Comparison of ENCODE assay signal across 26 cellular contexts in genomic region chr5:34574976-34575467, GRCh38.
"Had no signal": no experiment of that assay in that cellular context is flagged by ENCODE, and none has a peak within 500 bp of the region (broad histone marks: within the 10 kb centered on the region; RNA-seq: fewer than 3 reads in every experiment).

No MANE protein-coding gene starts in this region.

- H3K9me3 ChIP-seq: breast epithelium, pancreas, psoas muscle, transverse colon had no signal

- ATAC-seq: activated CD4-positive, alpha-beta T cell treated with anti-CD3 and anti-CD28 coated beads for 36 hours; activated T-cell treated with anti-CD3 and anti-CD28 coated beads, Interleukin-2, amount 50 U/mL, for 4 hours; left ventricle myocardium superior; natural killer cell treated with Interleukin-12 subunit alpha and Interleukin-12 subunit beta and Interleukin-15 and Interleukin-18, amount 100 ng/mL, for 72 hours; pancreas; psoas muscle; right cardiac atrium; stimulated activated naive B cell treated with anti-CD40 and anti-IgM and Interleukin-4, amounts not matched to agents 10 μg/mL and 1 μg/mL and 100 μg/mL, for 72 hours had no signal

- H3K4me3 ChIP-seq: breast epithelium, pancreas, psoas muscle, skin epidermis, transverse colon had no signal

- DNase-seq: activated B cell treated with CpG ODN at 0.5 μM for 24 hours; activated CD4-positive, alpha-beta T cell treated with anti-CD3 and anti-CD28 coated beads for 36 hours; activated CD4-positive, alpha-beta T cell treated with anti-CD3 and anti-CD28 coated beads, Interleukin-2, amount 50 U/mL, for 48 hours; activated CD8-positive, alpha-beta memory T cell treated with anti-CD3 and anti-CD28 coated beads, Interleukin-2, amount 50 U/mL, for 48 hours; activated naive CD4-positive, alpha-beta T cell treated with Interleukin-2 at 50 U/mL for 16 hours; activated naive CD8-positive, alpha-beta T cell treated with anti-CD3 and anti-CD28 coated beads, Interleukin-2, amount 10 ng/mL, durations not matched to agents 7 days and 5 days; activated T-cell treated with anti-CD3 and anti-CD28 coated beads, Interleukin-2, amount 50 U/mL, for 4 hours; amniotic stem cell; effector memory CD4-positive, alpha-beta T cell; foreskin melanocyte; glutamatergic neuron; hippocampal formation; kidney glomerular epithelial cell; left ventricle myocardium superior; mammary epithelial cell; midbrain; pancreas; psoas muscle; right cardiac atrium; stimulated activated CD4-positive, alpha-beta T cell treated with anti-CD3 and anti-CD28 coated beads, Interleukin-2, amount 100 ng/mL, for 24 hours; stimulated activated naive B cell treated with anti-CD40 and anti-IgM and Interleukin-4, amounts not matched to agents 10 μg/mL and 1 μg/mL and 100 μg/mL, for 72 hours; T1000; transverse colon had no signal

- H3K36me3 ChIP-seq: breast epithelium, pancreas, transverse colon had no signal

- H3K27me3 ChIP-seq: breast epithelium, pancreas, transverse colon had no signal

- H3K27ac ChIP-seq: breast epithelium, pancreas, psoas muscle, skin epidermis, transverse colon had no signal

- H3K4me1 ChIP-seq: breast epithelium, pancreas, psoas muscle had no signal
